In genomic region chr12:113762849-113763816, GRCh38 we compare ENCODE assay signal across 20 cellular contexts.
"Had no signal": no experiment of that assay in that cellular context is flagged by ENCODE, and none has a peak within 500 bp of the region (broad histone marks: within the 10 kb centered on the region; RNA-seq: fewer than 3 reads in every experiment).

No MANE protein-coding gene starts in this region.

- H3K9me3 ChIP-seq: body of pancreas, gastrocnemius medialis, lower lobe of right lung, prostate gland, sigmoid colon had no signal

- H3K4me3 ChIP-seq: body of pancreas, gastrocnemius medialis, lower lobe of right lung, prostate gland, sigmoid colon, spleen had no signal

- H3K4me1 Mint-ChIP-seq: activated CD4-positive, alpha-beta T cell treated with anti-CD3 and anti-CD28 coated beads, Interleukin-2, amount 10 ng/mL, durations not matched to agents 24 days and 14 days; stimulated activated naive CD8-positive, alpha-beta T cell treated with anti-CD3 and anti-CD28 coated beads, Interleukin-15, amount 100 ng/mL, for 72 hours had no signal

- H3K4me3 Mint-ChIP-seq: activated CD4-positive, alpha-beta T cell treated with anti-CD3 and anti-CD28 coated beads, Interleukin-2, amount 10 ng/mL, durations not matched to agents 24 days and 14 days; activated CD8-positive, alpha-beta T cell treated with anti-CD3 and anti-CD28 coated beads, Interleukin-2, amount 10 ng/mL, durations not matched to agents 7 days and 5 days; activated T-cell treated with anti-CD3 and anti-CD28 coated beads, Interleukin-2, amount 50 U/mL, for 72 hours; mesothelial cell of epicardium; stimulated activated naive CD8-positive, alpha-beta T cell treated with anti-CD3 and anti-CD28 coated beads, Interleukin-15, amount 100 ng/mL, for 72 hours; T-helper 2 cell treated with Interferon-gamma antibody and Interleukin-4, amounts not matched to agents 5 μg/mL and 100 μg/mL, for 36 hours had no signal

- H3K27ac Mint-ChIP-seq: activated CD4-positive, alpha-beta T cell treated with anti-CD3 and anti-CD28 coated beads, Interleukin-2, amount 10 ng/mL, durations not matched to agents 24 days and 14 days; activated CD8-positive, alpha-beta T cell treated with anti-CD3 and anti-CD28 coated beads, Interleukin-2, amount 10 ng/mL, durations not matched to agents 7 days and 5 days; activated naive CD4-positive, alpha-beta T cell treated with anti-CD3 and anti-CD28 coated beads, Interleukin-2, amount 50 U/mL, for 72 hours; activated T-cell treated with anti-CD3 and anti-CD28 coated beads, Interleukin-2, amount 50 U/mL, for 72 hours; stimulated activated naive CD8-positive, alpha-beta T cell treated with anti-CD3 and anti-CD28 coated beads, Interleukin-15, amount 100 ng/mL, for 72 hours; T-helper 2 cell treated with Interferon-gamma antibody and Interleukin-4, amounts not matched to agents 5 μg/mL and 100 μg/mL, for 36 hours had no signal

- H3K36me3 Mint-ChIP-seq: activated naive CD4-positive, alpha-beta T cell treated with anti-CD3 and anti-CD28 coated beads, Interleukin-2, amount 50 U/mL, for 72 hours; mesothelial cell of epicardium had no signal

- H3K36me3 ChIP-seq: gastrocnemius medialis, lower lobe of right lung, prostate gland, sigmoid colon, spleen had no signal

- H3K4me1 ChIP-seq: gastrocnemius medialis, lower lobe of right lung, prostate gland, sigmoid colon, spleen had no signal

- H3K9me3 Mint-ChIP-seq: activated CD4-positive, alpha-beta T cell treated with anti-CD3 and anti-CD28 coated beads, Interleukin-2, amount 10 ng/mL, durations not matched to agents 24 days and 14 days; activated naive CD4-positive, alpha-beta T cell treated with anti-CD3 and anti-CD28 coated beads, Interleukin-2, amount 50 U/mL, for 72 hours; activated T-cell treated with anti-CD3 and anti-CD28 coated beads, Interleukin-2, amount 50 U/mL, for 72 hours; mesothelial cell of epicardium; T-helper 2 cell treated with Interferon-gamma antibody and Interleukin-4, amounts not matched to agents 5 μg/mL and 100 μg/mL, for 36 hours had no signal

- DNase-seq: activated CD4-positive, alpha-beta T cell treated with anti-CD3 and anti-CD28 coated beads, Interleukin-2, amount 10 ng/mL, durations not matched to agents 24 days and 14 days; activated CD4-positive, CD25-positive, alpha-beta regulatory T cell; activated CD8-positive, alpha-beta memory T cell treated with anti-CD3 and anti-CD28 coated beads, Interleukin-2, amount 50 U/mL, for 4 hours; activated CD8-positive, alpha-beta T cell treated with anti-CD3 and anti-CD28 coated beads, Interleukin-2, amount 10 ng/mL, durations not matched to agents 7 days and 5 days; activated gamma-delta T cell; activated T-cell treated with anti-CD3 and anti-CD28 coated beads, Interleukin-2, amount 50 U/mL, for 72 hours; amniotic stem cell; body of pancreas; erythroblast; gastrocnemius medialis; left cardiac atrium; lower lobe of right lung; sigmoid colon; spleen; stimulated activated naive CD8-positive, alpha-beta T cell treated with anti-CD3 and anti-CD28 coated beads, Interleukin-15, amount 100 ng/mL, for 72 hours; SW 1271 had no signal

- H3K27ac ChIP-seq: body of pancreas, gastrocnemius medialis, lower lobe of right lung, prostate gland, sigmoid colon, spleen had no signal
